Comparison of ENCODE assay signal across 14 cellular contexts in the genomic region with DNA sequence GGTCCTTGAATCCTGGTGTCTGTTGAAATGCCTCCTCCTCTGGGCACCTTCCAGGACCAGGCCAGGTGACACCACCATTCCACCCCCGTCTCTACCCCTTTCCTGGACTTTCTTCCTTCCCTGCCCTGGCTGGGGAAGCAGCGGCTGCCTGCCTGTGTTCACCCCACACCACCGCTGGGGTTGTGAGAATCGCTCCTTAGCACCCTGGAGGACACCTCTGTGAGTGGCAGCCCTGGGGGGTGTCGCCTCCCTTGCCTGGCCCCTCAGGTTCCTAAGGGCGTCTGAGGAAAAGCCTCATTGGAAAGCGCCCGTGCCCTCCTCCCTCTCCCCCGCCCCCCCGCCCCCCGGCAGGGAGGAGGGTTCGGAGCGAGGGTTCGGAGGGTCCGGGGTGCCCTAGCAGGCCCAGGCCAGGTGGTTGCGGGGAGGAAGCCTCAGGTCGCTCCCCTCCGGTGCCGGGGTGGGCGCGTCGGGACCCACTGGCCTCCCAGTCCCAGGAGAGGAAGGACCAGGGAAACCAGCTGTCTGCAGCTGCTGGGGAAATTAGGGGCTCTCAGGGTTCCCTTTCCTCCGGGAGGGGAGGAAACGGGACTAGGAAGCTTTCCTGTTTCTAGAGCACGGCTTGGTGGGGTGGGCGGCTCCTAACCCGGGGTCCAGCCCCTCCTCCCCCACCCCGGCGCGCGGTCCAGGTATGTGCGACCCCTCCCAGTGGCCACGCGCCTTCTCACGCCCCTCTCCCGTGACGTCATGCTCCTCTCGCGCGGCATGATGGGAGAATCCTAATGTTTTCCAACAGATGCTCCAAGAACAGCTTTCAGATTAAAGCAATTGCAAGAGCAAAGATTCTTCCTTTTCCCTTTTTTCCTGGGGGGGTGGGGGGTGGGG. TPM values are rescaled to one million over a fixed set of nuclear protein-coding genes. Genes with fewer than 3 reads are reported as not detected.
A peak's percentile ranks its signal among the peaks of the same experiment; 100 is the strongest.
DNase-seq lines count a peak whose midpoint lies in the region; FAIRE-seq and TF ChIP-seq lines count a peak whose summit lies in the region.
"Had no signal": no experiment of that assay in that cellular context is flagged by ENCODE, and none has a peak within 500 bp of the region (broad histone marks: within the 10 kb centered on the region; RNA-seq: fewer than 3 reads in every experiment).

A gene (plus strand): TSS at position 814 of the 882 bp plus-strand sequence. CDS start 475 bp downstream, outside the sequence.

- H3K27me3 ChIP-seq in neuron (ENCODE audit: insufficient read depth, low read length): peaks cover 61% of the 10 kb centered on the region
- peaks cover 45% of the 10 kb centered on the region for H3K27me3 ChIP-seq in colonic mucosa

- no peaks in the 10 kb centered on the region for H3K9me3 ChIP-seq in neuron (ENCODE audit: low read length)
- H3K9me3 ChIP-seq in colonic mucosa: no peaks in the 10 kb centered on the region
- H3K9me3 ChIP-seq: SJSA1, vagina had no signal

- peak within 1 kb of the TSS; percentile 23 for H3K4me3 ChIP-seq in neuron (ENCODE audit: low read length)
- H3K4me3 ChIP-seq in colonic mucosa: no peak within 1 kb of the TSS
- H3K4me3 ChIP-seq: SJSA1 had no signal

- FAIRE-seq in GM12891 (lab: Jason Lieb, UNC): no peak

- no peak for TF ChIP-seq POLR2A in GM12891 (IDR thresholded peaks at IDR 0.05; ENCODE audit: low read depth, low read length)

- no peak within 1 kb of the TSS for H3K27ac ChIP-seq in colonic mucosa
- H3K27ac ChIP-seq: SJSA1, vagina had no signal

- H3K27ac Mint-ChIP-seq in endothelial cell (ENCODE audit: unreplicated experiment): peak within 1 kb of the TSS; percentile 42
- H3K27ac Mint-ChIP-seq: CD14-positive monocyte had no signal

- no peak for TF ChIP-seq CTCF in endothelial cell (IDR thresholded peaks at IDR 0.05; ENCODE audit: unreplicated experiment)
- TF ChIP-seq CTCF in colonic mucosa (IDR thresholded peaks at IDR 0.05): no peak

- DNase-seq in COR-L47 (lab: John Stamatoyannopoulos, UW) (peak; percentile 56), NCI-H2171 (lab: John Stamatoyannopoulos, UW) (peak; percentile 53), endothelial cell (ENCODE audit: low spot score) (peak; percentile 65), colonic mucosa (no peak), GM12891 (ENCODE audit: insufficient read length, low spot score) (no peak)
- DNase-seq in stimulated activated CD4-positive, alpha-beta T cell treated with anti-CD3 and anti-CD28 coated beads, Interleukin-1b, Interleukin-23, amount 100 ng/mL, for 48 hours: no peak
- no peak for DNase-seq in activated CD8-positive, alpha-beta memory T cell treated with anti-CD3 and anti-CD28 coated beads for 24 hours
- DNase-seq: activated gamma-delta T cell, cortex of kidney, NCI-H187 treated with DMSO at 0.1 percent for 48 hours had no signal

- H3K4me1 Mint-ChIP-seq in endothelial cell (ENCODE audit: unreplicated experiment): peaks cover 5% of the 10 kb centered on the region

- H3K9ac ChIP-seq in colonic mucosa (ENCODE audit: low read depth in 2 of 2, low read length in 2 of 2): no peak within 1 kb of the TSS

- H3K9me3 Mint-ChIP-seq in endothelial cell (ENCODE audit: unreplicated experiment): no peaks in the 10 kb centered on the region

- no peaks in the 10 kb centered on the region for H3K36me3 Mint-ChIP-seq in endothelial cell (ENCODE audit: low read depth, unreplicated experiment)
- H3K36me3 Mint-ChIP-seq: CD14-positive monocyte had no signal

- intact Hi-C loops in colonic mucosa (cut with DNase I): no loop called here

- H3K4me3 Mint-ChIP-seq in endothelial cell (ENCODE audit: unreplicated experiment): peak within 1 kb of the TSS; percentile 37

- H3K36me3 ChIP-seq in neuron (ENCODE audit: insufficient read depth, low read length) (no peaks in the 10 kb centered on the region), colonic mucosa (no peaks in the 10 kb centered on the region)
- H3K36me3 ChIP-seq: SJSA1, vagina had no signal

- H3K27me3 Mint-ChIP-seq in endothelial cell (ENCODE audit: unreplicated experiment): peaks cover 5% of the 10 kb centered on the region

- H3K4me1 ChIP-seq in neuron (ENCODE audit: insufficient read depth, low read length) (no peaks in the 10 kb centered on the region), colonic mucosa (no peaks in the 10 kb centered on the region)
- H3K4me1 ChIP-seq: SJSA1 had no signal

- no peak within 1 kb of the TSS for H2AFZ ChIP-seq in neuron (ENCODE audit: low read depth, low read length)

TF ChIP-seq in GM12891, 5 proteins besides CTCF, POLR2A, EP300 and RAD21:
- TF ChIP-seq PAX5 (IDR thresholded peaks at IDR 0.05; ENCODE audit: insufficient read depth, low read length, severe bottlenecking) (no peak), POU2F2 (IDR thresholded peaks at IDR 0.05; ENCODE audit: low read depth, low read length) (no peak), TAF1 (IDR thresholded peaks at IDR 0.05; ENCODE audit: low read depth, low read length) (no peak)

RNA-seq across cellular contexts. Expression of the gene that starts here (rescaled TPM):
- 8.7 TPM for total RNA-seq in endothelial cell (ENCODE audit: unreplicated experiment)
- total RNA-seq in colonic mucosa: under 1 TPM; 0.44 to 0.53 TPM
- 0.09 TPM for polyA plus RNA-seq in GM12891 (2012; ENCODE audit: low read depth, missing spikeins)
- total RNA-seq: SJSA1 had no signal

Comparison
In these comparisons a context has a peak if more than half of its experiments do, and no peak if none do; other contexts are left out.
1. DNase-seq: peak in COR-L47 (single experiment), NCI-H2171 (single experiment) and endothelial cell (single experiment); none in colonic mucosa (single experiment), GM12891 (single experiment), stimulated activated CD4-positive, alpha-beta T cell treated with anti-CD3 and anti-CD28 coated beads, Interleukin-1b, Interleukin-23, amount 100 ng/mL, for 48 hours (single experiment) and activated CD8-positive, alpha-beta memory T cell treated with anti-CD3 and anti-CD28 coated beads for 24 hours (single experiment).